Comparison of ENCODE assay signal across 9 cellular contexts in the genomic region with DNA sequence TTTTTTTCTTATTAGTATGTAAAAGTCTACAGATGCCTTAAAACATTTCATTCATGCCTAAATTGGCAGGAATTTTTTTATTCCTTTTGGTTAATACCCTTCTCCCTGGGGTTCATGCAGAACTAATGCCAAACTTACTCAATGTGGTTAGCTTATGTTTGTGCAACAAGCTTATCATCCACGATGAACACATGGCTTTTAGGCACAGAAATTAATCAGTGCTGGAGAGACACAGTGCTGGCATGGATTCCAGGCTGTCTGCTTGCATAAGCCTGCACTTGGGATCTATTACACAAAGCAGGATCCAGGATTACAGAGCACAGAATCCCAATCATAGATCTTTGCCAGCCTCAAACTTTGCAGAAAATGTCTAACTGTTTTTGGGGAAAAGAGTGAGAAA.
A peak's percentile ranks its signal among the peaks of the same experiment; 100 is the strongest.
DNase-seq lines count a peak whose midpoint lies in the region; ATAC-seq and TF ChIP-seq lines count a peak whose summit lies in the region.
"Had no signal": no experiment of that assay in that cellular context is flagged by ENCODE, and none has a peak within 500 bp of the region (broad histone marks: within the 10 kb centered on the region; RNA-seq: fewer than 3 reads in every experiment).

No MANE protein-coding gene starts in this region.

- POLR2A ChIA-PET in activated CD4-positive, alpha-beta T cell treated with anti-CD3 and anti-CD28 coated beads for 36 hours (lab: Charles Lee), result no interaction called here

- H3K4me3 Mint-ChIP-seq in activated CD8-positive, alpha-beta memory T cell treated with anti-CD3 and anti-CD28 coated beads, Interleukin-2, amount 10 ng/mL, durations not matched to agents 7 days and 5 days, result no peak overlapping the region
- no peak overlapping the region for H3K4me3 Mint-ChIP-seq in activated CD4-positive, alpha-beta T cell treated with anti-CD3 and anti-CD28 coated beads for 36 hours

- H3K4me3 ChIP-seq in adipocyte (ENCODE audit: low read length), result peak overlapping the region; percentile 16
- no peak overlapping the region for H3K4me3 ChIP-seq in retinal pigment epithelial cell (ENCODE audit: low read length)
- H3K4me3 ChIP-seq: dorsolateral prefrontal cortex had no signal

- H3K36me3 Mint-ChIP-seq in activated CD8-positive, alpha-beta memory T cell treated with anti-CD3 and anti-CD28 coated beads, Interleukin-2, amount 10 ng/mL, durations not matched to agents 7 days and 5 days, result no peaks in the 10 kb centered on the region
- no peaks in the 10 kb centered on the region for H3K36me3 Mint-ChIP-seq in activated CD4-positive, alpha-beta T cell treated with anti-CD3 and anti-CD28 coated beads for 36 hours (ENCODE audit: low read depth)

- no peak overlapping the region for H3K9ac ChIP-seq in adipocyte (ENCODE audit: low read length)

- TF ChIP-seq CTCF in retinal pigment epithelial cell (conservative IDR thresholded peaks at IDR 0.05; ENCODE audit: low read depth, low read length), result no peak

- no peaks in the 10 kb centered on the region for H3K9me3 ChIP-seq in adipocyte (ENCODE audit: control insufficient read depth, low read length)

- H3K27ac Mint-ChIP-seq in activated CD8-positive, alpha-beta memory T cell treated with anti-CD3 and anti-CD28 coated beads, Interleukin-2, amount 10 ng/mL, durations not matched to agents 7 days and 5 days, result no peak overlapping the region
- H3K27ac Mint-ChIP-seq in activated CD4-positive, alpha-beta T cell treated with anti-CD3 and anti-CD28 coated beads for 36 hours, result no peak overlapping the region

- no peaks in the 10 kb centered on the region for H3K36me3 ChIP-seq in adipocyte (ENCODE audit: control insufficient read depth, insufficient read depth, low read length, severe bottlenecking)

- no peaks in the 10 kb centered on the region for H3K4me1 Mint-ChIP-seq in activated CD8-positive, alpha-beta memory T cell treated with anti-CD3 and anti-CD28 coated beads, Interleukin-2, amount 10 ng/mL, durations not matched to agents 7 days and 5 days
- H3K4me1 Mint-ChIP-seq in activated CD4-positive, alpha-beta T cell treated with anti-CD3 and anti-CD28 coated beads for 36 hours, result no peaks in the 10 kb centered on the region

- no peaks in the 10 kb centered on the region for H3K27me3 ChIP-seq in adipocyte (replicated peaks; ENCODE audit: control insufficient read depth, insufficient read depth, low read length)
- H3K27me3 ChIP-seq: dorsolateral prefrontal cortex had no signal

- CTCF ChIA-PET in activated CD8-positive, alpha-beta memory T cell treated with anti-CD3 and anti-CD28 coated beads, Interleukin-2, amount 10 ng/mL, durations not matched to agents 7 days and 5 days (lab: Charles Lee), result no interaction called here
- CTCF ChIA-PET in activated CD4-positive, alpha-beta T cell treated with anti-CD3 and anti-CD28 coated beads for 36 hours (lab: Charles Lee), result no interaction called here

- no peak for ATAC-seq in activated CD8-positive, alpha-beta memory T cell treated with anti-CD3 and anti-CD28 coated beads, Interleukin-2, amount 10 ng/mL, durations not matched to agents 7 days and 5 days
- no peak for ATAC-seq in activated CD4-positive, alpha-beta T cell treated with anti-CD3 and anti-CD28 coated beads for 36 hours

- peaks cover 12% of the 10 kb centered on the region for H3K9me3 Mint-ChIP-seq in activated CD8-positive, alpha-beta memory T cell treated with anti-CD3 and anti-CD28 coated beads, Interleukin-2, amount 10 ng/mL, durations not matched to agents 7 days and 5 days (ENCODE audit: low read depth)
- H3K9me3 Mint-ChIP-seq in activated CD4-positive, alpha-beta T cell treated with anti-CD3 and anti-CD28 coated beads for 36 hours (ENCODE audit: low read depth), result peaks cover 6% of the 10 kb centered on the region

- H3K27me3 Mint-ChIP-seq in activated CD8-positive, alpha-beta memory T cell treated with anti-CD3 and anti-CD28 coated beads, Interleukin-2, amount 10 ng/mL, durations not matched to agents 7 days and 5 days, result no peaks in the 10 kb centered on the region
- no peaks in the 10 kb centered on the region for H3K27me3 Mint-ChIP-seq in activated CD4-positive, alpha-beta T cell treated with anti-CD3 and anti-CD28 coated beads for 36 hours

- peaks cover 35% of the 10 kb centered on the region for H3K4me1 ChIP-seq in adipocyte (ENCODE audit: control insufficient read depth, insufficient read depth, low read length)

- peak; percentile 68 for DNase-seq in Daoy (ENCODE audit: low read depth)
- DNase-seq in adipocyte (ENCODE audit: low read depth), result peak; percentile 96
- DNase-seq in cardiac septum (ENCODE audit: low spot score), result peak; percentile 77
- peak; percentile 97 for DNase-seq in retinal pigment epithelial cell (ENCODE audit: low read depth)
- no peak for DNase-seq in activated CD8-positive, alpha-beta memory T cell treated with anti-CD3 and anti-CD28 coated beads, Interleukin-2, amount 10 ng/mL, durations not matched to agents 7 days and 5 days
- no peak for DNase-seq in activated CD4-positive, alpha-beta T cell treated with anti-CD3 and anti-CD28 coated beads for 36 hours
- no peak for DNase-seq in SW 1271 (lab: John Stamatoyannopoulos, UW)
- DNase-seq in stimulated activated naive CD4-positive, alpha-beta T cell (lab: John Stamatoyannopoulos, UW), result no peak

- intact Hi-C loops in cardiac septum (cut with DNase I), result loop anchor here (5.0 to 10.0 kb wide), 3 partner anchors 64 to 209 kb away; no protein-coding TSS in a partner anchor
- intact Hi-C loops in activated CD4-positive, alpha-beta T cell treated with anti-CD3 and anti-CD28 coated beads for 36 hours (cut with DNase I, micrococcal nuclease), result no loop called here

Comparison
In these comparisons a context has a peak if more than half of its experiments do, and no peak if none do; other contexts are left out.
1. DNase-seq: peak in Daoy (single experiment), adipocyte (single experiment), cardiac septum (single experiment) and retinal pigment epithelial cell (single experiment); none in activated CD8-positive, alpha-beta memory T cell treated with anti-CD3 and anti-CD28 coated beads, Interleukin-2, amount 10 ng/mL, durations not matched to agents 7 days and 5 days (single experiment), activated CD4-positive, alpha-beta T cell treated with anti-CD3 and anti-CD28 coated beads for 36 hours (single experiment), SW 1271 (0 of 2) and stimulated activated naive CD4-positive, alpha-beta T cell (0 of 6).